Comparison of ENCODE assay signal across 12 cellular contexts in genomic region chr6:44432726-44433125, GRCh38.
"Had no signal": no experiment of that assay in that cellular context is flagged by ENCODE, and none has a peak within 500 bp of the region (broad histone marks: within the 10 kb centered on the region; RNA-seq: fewer than 3 reads in every experiment).

No MANE protein-coding gene starts in this region.

- H3K4me3 ChIP-seq: dorsolateral prefrontal cortex, skin epidermis, tibial nerve had no signal

- DNase-seq: activated CD4-positive, alpha-beta T cell treated with anti-CD3 and anti-CD28 coated beads, Interleukin-2, amount 10 ng/mL, durations not matched to agents 7 days and 5 days; activated CD4-positive, CD25-positive, alpha-beta regulatory T cell; activated CD8-positive, alpha-beta memory T cell treated with anti-CD3 and anti-CD28 coated beads for 24 hours; activated naive CD4-positive, alpha-beta T cell treated with anti-CD3 and anti-CD28 coated beads, Interleukin-2, amount 10 ng/mL, durations not matched to agents 7 days and 5 days; amygdala; dorsolateral prefrontal cortex; immature natural killer cell; mammary epithelial cell had no signal

- H3K9me3 ChIP-seq: tibial nerve had no signal

- ATAC-seq: SK-N-SH treated with all-trans-retinoic acid at 6 μM for 48 hours; stimulated activated effector memory CD8-positive, alpha-beta T cell treated with anti-CD3 and anti-CD28 coated beads, Interleukin-12 subunit alpha, Interleukin-12 subunit beta, amount 100 ng/mL, for 72 hours had no signal

- H3K27me3 ChIP-seq: dorsolateral prefrontal cortex, tibial nerve had no signal

- H3K27ac ChIP-seq: dorsolateral prefrontal cortex had no signal
